In the genomic region with DNA sequence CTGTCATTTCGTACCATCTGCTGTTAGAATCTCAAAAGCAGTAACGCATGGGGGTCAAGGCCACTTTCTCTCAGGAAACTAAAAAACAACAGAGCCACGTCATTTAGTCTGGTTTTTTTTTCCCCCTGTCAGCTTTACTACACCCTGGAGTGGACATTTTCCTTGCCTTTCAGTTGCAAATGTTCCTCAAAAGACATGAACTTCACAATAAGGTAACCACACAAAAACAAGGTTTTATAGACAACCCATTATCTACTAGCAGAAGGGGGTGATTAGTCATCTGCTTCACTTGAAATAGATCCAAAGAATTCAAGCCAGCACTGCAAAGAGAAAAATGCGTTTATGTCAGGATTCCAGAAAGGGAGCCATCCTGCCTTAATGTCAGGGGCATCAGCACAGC, we compare ENCODE assay signal across 11 cellular contexts.
DNase-seq lines count a peak whose midpoint lies in the region; ATAC-seq and TF ChIP-seq lines count a peak whose summit lies in the region.
"Had no signal": no experiment of that assay in that cellular context is flagged by ENCODE, and none has a peak within 500 bp of the region (broad histone marks: within the 10 kb centered on the region; RNA-seq: fewer than 3 reads in every experiment).

No MANE protein-coding gene starts in this region.

- no peaks in the 10 kb centered on the region for H3K36me3 Mint-ChIP-seq in MCF 10A (ENCODE audit: insufficient read depth, unreplicated experiment)
- H3K36me3 Mint-ChIP-seq: neural progenitor cell had no signal

- intact Hi-C loops in MCF 10A (cut with micrococcal nuclease) (no loop called here), breast epithelium (cut with DNase I; ENCODE audit: low total_unique reads) (no loop called here), stomach (cut with DNase I; ENCODE audit: low total_unique reads) (no loop called here)

- POLR2A ChIA-PET in MCF 10A (lab: Yijun Ruan, JAX) (no interaction called here), RWPE1 (lab: Yijun Ruan, JAX; ENCODE audit: low non-redundant PET) (no interaction called here)

- no TSS peak for BruUV-seq in MCF 10A (replicated peaks; lab: Mats Ljungman, UMichigan)

- H3K4me1 ChIP-seq in breast epithelium (no peaks in the 10 kb centered on the region), stomach (no peaks in the 10 kb centered on the region)
- H3K4me1 ChIP-seq: BLaER1 had no signal

- no peak overlapping the region for H3K4me3 ChIP-seq in breast epithelium
- no peak overlapping the region for H3K4me3 ChIP-seq in stomach
- H3K4me3 ChIP-seq: BLaER1, neural progenitor cell had no signal

- H3K4me1 Mint-ChIP-seq in MCF 10A (ENCODE audit: insufficient read depth, unreplicated experiment) = peaks cover 8% of the 10 kb centered on the region

- TF ChIP-seq CTCF in MCF 10A (IDR thresholded peaks at IDR 0.05; ENCODE audit: unreplicated experiment) (no peak), breast epithelium (IDR thresholded peaks at IDR 0.05) (no peak), RWPE1 (conservative IDR thresholded peaks at IDR 0.05; ENCODE audit: low read depth) (no peak), stomach (IDR thresholded peaks at IDR 0.05) (no peak)

- no peaks in the 10 kb centered on the region for H3K36me3 ChIP-seq in breast epithelium
- no peaks in the 10 kb centered on the region for H3K36me3 ChIP-seq in stomach
- H3K36me3 ChIP-seq: BLaER1, neural progenitor cell, WERI-Rb-1 had no signal

- WGBS in stomach, 5 donors = 47 to 59% (median 54%) methylated on average over 4 of the region's 4 CpGs

- H3K9me3 ChIP-seq in breast epithelium = no peaks in the 10 kb centered on the region
- no peaks in the 10 kb centered on the region for H3K9me3 ChIP-seq in stomach
- H3K9me3 ChIP-seq: BLaER1 had no signal

- no peak overlapping the region for H3K4me3 Mint-ChIP-seq in MCF 10A (ENCODE audit: unreplicated experiment)
- H3K4me3 Mint-ChIP-seq: neural progenitor cell had no signal

- CTCF ChIA-PET in MCF 10A (lab: Yijun Ruan, JAX) (no interaction called here), RWPE1 (lab: Yijun Ruan, JAX) (no interaction called here)

- DNase-seq in MCF 10A (ENCODE audit: unreplicated experiment) (peak; percentile 44), breast epithelium (ENCODE audit: low spot score in 2 of 2) (no peak), RWPE1 (ENCODE audit: low spot score) (peak; percentile 38), fibroblast of the conjunctiva (ENCODE audit: low read depth) (peak; percentile 29), stromal cell of bone marrow (ENCODE audit: low read depth) (peak; percentile 48), stomach (no peak)
- DNase-seq in stimulated activated CD4-positive, alpha-beta T cell treated with anti-CD3 and anti-CD28 coated beads, Interleukin-4, amount 100 ng/mL, for 24 hours = no peak
- DNase-seq: WERI-Rb-1 had no signal

- H3K27me3 Mint-ChIP-seq in MCF 10A (ENCODE audit: insufficient read depth, unreplicated experiment) = no peaks in the 10 kb centered on the region

- TF ChIP-seq POLR2A in breast epithelium (IDR thresholded peaks at IDR 0.05) = no peak
- no peak for TF ChIP-seq POLR2A in stomach (IDR thresholded peaks at IDR 0.05)

- no peak for TF ChIP-seq EP300 in stomach (IDR thresholded peaks at IDR 0.05)

- no peaks in the 10 kb centered on the region for H3K9me3 Mint-ChIP-seq in MCF 10A (ENCODE audit: unreplicated experiment)

- H3K27me3 ChIP-seq in breast epithelium = no peaks in the 10 kb centered on the region
- no peaks in the 10 kb centered on the region for H3K27me3 ChIP-seq in stomach
- H3K27me3 ChIP-seq: BLaER1, neural progenitor cell had no signal

- H3K27ac ChIP-seq in breast epithelium (no peak overlapping the region), RWPE1 (no peak overlapping the region), stomach (no peak overlapping the region)
- H3K27ac ChIP-seq: BLaER1, neural progenitor cell, WERI-Rb-1 had no signal

- no peak overlapping the region for H3K27ac Mint-ChIP-seq in MCF 10A (ENCODE audit: low read depth, unreplicated experiment)

- no peak for ATAC-seq in HG03108 (IDR thresholded peaks at IDR 0.05; ENCODE audit: unreplicated experiment)

Comparison
In these comparisons a context has a peak if more than half of its experiments do, and no peak if none do; other contexts are left out.
1. DNase-seq: peak in MCF 10A (single experiment), RWPE1 (single experiment), fibroblast of the conjunctiva (single experiment) and stromal cell of bone marrow (single experiment); none in breast epithelium (0 of 2), stimulated activated CD4-positive, alpha-beta T cell treated with anti-CD3 and anti-CD28 coated beads, Interleukin-4, amount 100 ng/mL, for 24 hours (single experiment) and stomach (single experiment).